In genomic region chr12:49060237-49061156, GRCh38 we compare ENCODE assay signal across 1 cellular context.
TF ChIP-seq lines count a peak whose summit lies in the region.

A gene with protein sequence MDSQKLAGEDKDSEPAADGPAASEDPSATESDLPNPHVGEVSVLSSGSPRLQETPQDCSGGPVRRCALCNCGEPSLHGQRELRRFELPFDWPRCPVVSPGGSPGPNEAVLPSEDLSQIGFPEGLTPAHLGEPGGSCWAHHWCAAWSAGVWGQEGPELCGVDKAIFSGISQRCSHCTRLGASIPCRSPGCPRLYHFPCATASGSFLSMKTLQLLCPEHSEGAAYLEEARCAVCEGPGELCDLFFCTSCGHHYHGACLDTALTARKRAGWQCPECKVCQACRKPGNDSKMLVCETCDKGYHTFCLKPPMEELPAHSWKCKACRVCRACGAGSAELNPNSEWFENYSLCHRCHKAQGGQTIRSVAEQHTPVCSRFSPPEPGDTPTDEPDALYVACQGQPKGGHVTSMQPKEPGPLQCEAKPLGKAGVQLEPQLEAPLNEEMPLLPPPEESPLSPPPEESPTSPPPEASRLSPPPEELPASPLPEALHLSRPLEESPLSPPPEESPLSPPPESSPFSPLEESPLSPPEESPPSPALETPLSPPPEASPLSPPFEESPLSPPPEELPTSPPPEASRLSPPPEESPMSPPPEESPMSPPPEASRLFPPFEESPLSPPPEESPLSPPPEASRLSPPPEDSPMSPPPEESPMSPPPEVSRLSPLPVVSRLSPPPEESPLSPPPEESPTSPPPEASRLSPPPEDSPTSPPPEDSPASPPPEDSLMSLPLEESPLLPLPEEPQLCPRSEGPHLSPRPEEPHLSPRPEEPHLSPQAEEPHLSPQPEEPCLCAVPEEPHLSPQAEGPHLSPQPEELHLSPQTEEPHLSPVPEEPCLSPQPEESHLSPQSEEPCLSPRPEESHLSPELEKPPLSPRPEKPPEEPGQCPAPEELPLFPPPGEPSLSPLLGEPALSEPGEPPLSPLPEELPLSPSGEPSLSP (N-terminal part only) (minus strand): TSS chr12:49060794. CDS start chr12:49055324, 5,470 bp downstream.

TF ChIP-seq in HepG2, 621 proteins besides CTCF, POLR2A, EP300 and RAD21 (continued from another document and continues in another):
- TF ChIP-seq, protein P1, sequence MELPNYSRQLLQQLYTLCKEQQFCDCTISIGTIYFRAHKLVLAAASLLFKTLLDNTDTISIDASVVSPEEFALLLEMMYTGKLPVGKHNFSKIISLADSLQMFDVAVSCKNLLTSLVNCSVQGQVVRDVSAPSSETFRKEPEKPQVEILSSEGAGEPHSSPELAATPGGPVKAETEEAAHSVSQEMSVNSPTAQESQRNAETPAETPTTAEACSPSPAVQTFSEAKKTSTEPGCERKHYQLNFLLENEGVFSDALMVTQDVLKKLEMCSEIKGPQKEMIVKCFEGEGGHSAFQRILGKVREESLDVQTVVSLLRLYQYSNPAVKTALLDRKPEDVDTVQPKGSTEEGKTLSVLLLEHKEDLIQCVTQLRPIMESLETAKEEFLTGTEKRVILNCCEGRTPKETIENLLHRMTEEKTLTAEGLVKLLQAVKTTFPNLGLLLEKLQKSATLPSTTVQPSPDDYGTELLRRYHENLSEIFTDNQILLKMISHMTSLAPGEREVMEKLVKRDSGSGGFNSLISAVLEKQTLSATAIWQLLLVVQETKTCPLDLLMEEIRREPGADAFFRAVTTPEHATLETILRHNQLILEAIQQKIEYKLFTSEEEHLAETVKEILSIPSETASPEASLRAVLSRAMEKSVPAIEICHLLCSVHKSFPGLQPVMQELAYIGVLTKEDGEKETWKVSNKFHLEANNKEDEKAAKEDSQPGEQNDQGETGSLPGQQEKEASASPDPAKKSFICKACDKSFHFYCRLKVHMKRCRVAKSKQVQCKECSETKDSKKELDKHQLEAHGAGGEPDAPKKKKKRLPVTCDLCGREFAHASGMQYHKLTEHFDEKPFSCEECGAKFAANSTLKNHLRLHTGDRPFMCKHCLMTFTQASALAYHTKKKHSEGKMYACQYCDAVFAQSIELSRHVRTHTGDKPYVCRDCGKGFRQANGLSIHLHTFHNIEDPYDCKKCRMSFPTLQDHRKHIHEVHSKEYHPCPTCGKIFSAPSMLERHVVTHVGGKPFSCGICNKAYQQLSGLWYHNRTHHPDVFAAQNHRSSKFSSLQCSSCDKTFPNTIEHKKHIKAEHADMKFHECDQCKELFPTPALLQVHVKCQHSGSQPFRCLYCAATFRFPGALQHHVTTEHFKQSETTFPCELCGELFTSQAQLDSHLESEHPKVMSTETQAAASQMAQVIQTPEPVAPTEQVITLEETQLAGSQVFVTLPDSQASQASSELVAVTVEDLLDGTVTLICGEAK (IDR thresholded peaks at IDR 0.05) = no peak
- TF ChIP-seq, protein P1 (CRISPR knock-in tag; IDR thresholded peaks at IDR 0.05) = 0 out of 2 replicates have a peak, but pooled peaks have one; percentile 93
- TF ChIP-seq, protein P2, sequence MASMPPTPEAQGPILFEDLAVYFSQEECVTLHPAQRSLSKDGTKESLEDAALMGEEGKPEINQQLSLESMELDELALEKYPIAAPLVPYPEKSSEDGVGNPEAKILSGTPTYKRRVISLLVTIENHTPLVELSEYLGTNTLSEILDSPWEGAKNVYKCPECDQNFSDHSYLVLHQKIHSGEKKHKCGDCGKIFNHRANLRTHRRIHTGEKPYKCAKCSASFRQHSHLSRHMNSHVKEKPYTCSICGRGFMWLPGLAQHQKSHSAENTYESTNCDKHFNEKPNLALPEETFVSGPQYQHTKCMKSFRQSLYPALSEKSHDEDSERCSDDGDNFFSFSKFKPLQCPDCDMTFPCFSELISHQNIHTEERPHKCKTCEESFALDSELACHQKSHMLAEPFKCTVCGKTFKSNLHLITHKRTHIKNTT (CRISPR knock-in tag; IDR thresholded peaks at IDR 0.05) = no peak
- no peak for TF ChIP-seq ZFP37 (CRISPR knock-in tag; IDR thresholded peaks at IDR 0.05; ENCODE audit: borderline replicate concordance)
- TF ChIP-seq ZNF484 (CRISPR knock-in tag; IDR thresholded peaks at IDR 0.05; ENCODE audit: borderline replicate concordance, low read depth) = no peak
- TF ChIP-seq MBD4 (IDR thresholded peaks at IDR 0.05; ENCODE audit: borderline replicate concordance, low read length) = no peak
- peak; percentile 94 for TF ChIP-seq ZNF670 (CRISPR knock-in tag; IDR thresholded peaks at IDR 0.05; ENCODE audit: borderline replicate concordance)
- peak; percentile 84; the same call in 1 of the 2 replicates for TF ChIP-seq NCOA1 (CRISPR knock-in tag; IDR thresholded peaks at IDR 0.05)
- no peak for TF ChIP-seq NFIB (CRISPR knock-in tag; IDR thresholded peaks at IDR 0.05; ENCODE audit: borderline replicate concordance)
- TF ChIP-seq ZBTB37 (CRISPR knock-in tag; IDR thresholded peaks at IDR 0.05) = peak; percentile 55; the same call in 1 of the 2 replicates
- 0 out of 2 replicates have a peak, but pooled peaks have one; percentile 74 for TF ChIP-seq ZNF614 (CRISPR knock-in tag; IDR thresholded peaks at IDR 0.05; ENCODE audit: borderline replicate concordance)
- TF ChIP-seq, protein P3, sequence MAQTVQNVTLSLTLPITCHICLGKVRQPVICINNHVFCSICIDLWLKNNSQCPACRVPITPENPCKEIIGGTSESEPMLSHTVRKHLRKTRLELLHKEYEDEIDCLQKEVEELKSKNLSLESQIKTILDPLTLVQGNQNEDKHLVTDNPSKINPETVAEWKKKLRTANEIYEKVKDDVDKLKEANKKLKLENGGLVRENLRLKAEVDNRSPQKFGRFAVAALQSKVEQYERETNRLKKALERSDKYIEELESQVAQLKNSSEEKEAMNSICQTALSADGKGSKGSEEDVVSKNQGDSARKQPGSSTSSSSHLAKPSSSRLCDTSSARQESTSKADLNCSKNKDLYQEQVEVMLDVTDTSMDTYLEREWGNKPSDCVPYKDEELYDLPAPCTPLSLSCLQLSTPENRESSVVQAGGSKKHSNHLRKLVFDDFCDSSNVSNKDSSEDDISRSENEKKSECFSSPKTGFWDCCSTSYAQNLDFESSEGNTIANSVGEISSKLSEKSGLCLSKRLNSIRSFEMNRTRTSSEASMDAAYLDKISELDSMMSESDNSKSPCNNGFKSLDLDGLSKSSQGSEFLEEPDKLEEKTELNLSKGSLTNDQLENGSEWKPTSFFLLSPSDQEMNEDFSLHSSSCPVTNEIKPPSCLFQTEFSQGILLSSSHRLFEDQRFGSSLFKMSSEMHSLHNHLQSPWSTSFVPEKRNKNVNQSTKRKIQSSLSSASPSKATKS (CRISPR knock-in tag; IDR thresholded peaks at IDR 0.05) = peak; percentile 83; the same call in 1 of the 2 replicates
- TF ChIP-seq ZBED4 (CRISPR knock-in tag; IDR thresholded peaks at IDR 0.05; ENCODE audit: borderline replicate concordance) = 0 out of 2 replicates have a peak, but pooled peaks have one; percentile 39
- TF ChIP-seq ZNF577 (CRISPR knock-in tag; IDR thresholded peaks at IDR 0.05; ENCODE audit: borderline replicate concordance, low read depth) = no peak
- TF ChIP-seq ZNF660 (CRISPR knock-in tag; IDR thresholded peaks at IDR 0.05; ENCODE audit: borderline replicate concordance, low read depth) = no peak; the same call in 1 of the 2 replicates
- peak; percentile 79 for TF ChIP-seq MNT (IDR thresholded peaks at IDR 0.05)
- TF ChIP-seq PAXIP1 (CRISPR knock-in tag; conservative IDR thresholded peaks at IDR 0.05) = peak; percentile 57
- TF ChIP-seq ZFP62 (CRISPR knock-in tag; IDR thresholded peaks at IDR 0.05) = no peak
- peak; percentile 88 for TF ChIP-seq HOXD1 (CRISPR knock-in tag; IDR thresholded peaks at IDR 0.05)
